ENCODE assay signal across 1 cellular context in genomic region chr3:160398820-160399346, GRCh38.
A peak's percentile ranks its signal among the peaks of the same experiment; 100 is the strongest.
TF ChIP-seq lines count a peak whose summit lies in the region.

Gene IFT80 (minus strand): TSS chr3:160399225. CDS start chr3:160384600, 14,625 bp downstream.

TF ChIP-seq in HCT116, 20 proteins besides CTCF, POLR2A, EP300 and RAD21 (continued from another document):
- TF ChIP-seq SRF (IDR thresholded peaks at IDR 0.05; ENCODE audit: low read depth) = peak; percentile 61
- peak; percentile 63 for TF ChIP-seq SP1 (IDR thresholded peaks at IDR 0.05; ENCODE audit: low read depth)
